Comparison of ENCODE assay signal across 11 cellular contexts in the genomic region with DNA sequence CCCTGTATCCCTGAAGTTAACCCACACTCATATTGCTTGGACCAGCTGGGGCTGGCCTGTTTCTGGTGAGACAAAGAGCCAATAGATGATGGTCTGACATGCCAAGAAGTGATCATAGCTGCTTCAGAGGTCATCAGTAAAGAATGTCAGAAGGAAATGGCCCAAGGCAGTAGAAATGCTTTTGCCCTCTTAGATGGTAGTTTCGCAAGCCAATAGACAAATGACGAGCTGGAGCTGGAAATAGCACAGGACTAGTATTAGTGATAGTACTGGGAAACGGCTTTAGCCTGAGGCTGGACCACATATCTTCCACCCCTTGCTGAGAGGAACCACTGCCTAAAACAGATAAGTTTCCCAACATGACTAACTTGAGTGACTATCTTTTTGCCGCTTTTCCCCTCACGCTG.
DNase-seq lines count a peak whose midpoint lies in the region; ATAC-seq, FAIRE-seq and TF ChIP-seq lines count a peak whose summit lies in the region.
"Had no signal": no experiment of that assay in that cellular context is flagged by ENCODE, and none has a peak within 500 bp of the region (broad histone marks: within the 10 kb centered on the region; RNA-seq: fewer than 3 reads in every experiment).

No MANE protein-coding gene starts in this region.

- H3K9me3 ChIP-seq in MG63: no peaks in the 10 kb centered on the region

- no peak overlapping the region for H3K27ac Mint-ChIP-seq in MCF 10A (ENCODE audit: low read depth, unreplicated experiment)
- H3K27ac Mint-ChIP-seq: activated CD8-positive, alpha-beta T cell treated with anti-CD3 and anti-CD28 coated beads for 36 hours; CD4-positive, alpha-beta memory T cell had no signal

- H3K4me3 ChIP-seq in AG10803 (ENCODE audit: low read length): no peak overlapping the region
- H3K4me3 ChIP-seq in MG63: no peak overlapping the region

- H3K36me3 Mint-ChIP-seq in MCF 10A (ENCODE audit: insufficient read depth, unreplicated experiment): no peaks in the 10 kb centered on the region
- H3K36me3 Mint-ChIP-seq: CD4-positive, alpha-beta memory T cell had no signal

- H3K36me3 ChIP-seq in MG63: no peaks in the 10 kb centered on the region

- ATAC-seq in HG03045 (IDR thresholded peaks at IDR 0.05; ENCODE audit: unreplicated experiment): no peak
- ATAC-seq: activated CD8-positive, alpha-beta T cell treated with anti-CD3 and anti-CD28 coated beads for 36 hours had no signal

- peaks cover 22% of the 10 kb centered on the region for H3K4me1 Mint-ChIP-seq in MCF 10A (ENCODE audit: insufficient read depth, unreplicated experiment)
- H3K4me1 Mint-ChIP-seq: CD4-positive, alpha-beta memory T cell had no signal

- BruUV-seq in MCF 10A (replicated peaks; lab: Mats Ljungman, UMichigan): no TSS peak

- TF ChIP-seq CTCF in AG10803 (conservative IDR thresholded peaks at IDR 0.05; ENCODE audit: low read length) (no peak), MCF 10A (IDR thresholded peaks at IDR 0.05; ENCODE audit: unreplicated experiment) (no peak)

- H3K9me3 Mint-ChIP-seq in MCF 10A (ENCODE audit: unreplicated experiment): no peaks in the 10 kb centered on the region
- H3K9me3 Mint-ChIP-seq: activated CD8-positive, alpha-beta T cell treated with anti-CD3 and anti-CD28 coated beads for 36 hours; CD4-positive, alpha-beta memory T cell had no signal

- H3K4me3 Mint-ChIP-seq in MCF 10A (ENCODE audit: unreplicated experiment): no peak overlapping the region
- H3K4me3 Mint-ChIP-seq: activated CD8-positive, alpha-beta T cell treated with anti-CD3 and anti-CD28 coated beads for 36 hours; CD4-positive, alpha-beta memory T cell had no signal

- no peak for FAIRE-seq in RCC 7860 (lab: Jason Lieb, UNC)

- intact Hi-C loops in MCF 10A (cut with micrococcal nuclease): loop anchor here (1.0 to 5.0 kb wide), 2 partner anchors 178 to 208 kb away; partner anchors contain the start of gene THBS1

- DNase-seq in AG10803 (ENCODE audit: low read depth) (peak; percentile 99), MG63 (peak; percentile 86), MCF 10A (ENCODE audit: unreplicated experiment) (peak; percentile 97), islet precursor cell (peak; percentile 97), NCI-H1417 (lab: John Stamatoyannopoulos, UW) (no peak), GDM1 (lab: John Stamatoyannopoulos, UW) (no peak), RCC 7860 (ENCODE audit: low spot score) (no peak)
- DNase-seq: activated CD8-positive, alpha-beta T cell treated with anti-CD3 and anti-CD28 coated beads for 36 hours; CD4-positive, alpha-beta memory T cell; occipital lobe had no signal

- H3K27me3 Mint-ChIP-seq in MCF 10A (ENCODE audit: insufficient read depth, unreplicated experiment): no peaks in the 10 kb centered on the region

- CTCF ChIA-PET in MCF 10A (lab: Yijun Ruan, JAX): interaction anchor here (0.6 to 1.3 kb wide), 6 partner anchors 9 to 338 kb away, joined by 3 to 6 read pairs (median 4); no protein-coding TSS in a partner anchor

- POLR2A ChIA-PET in MCF 10A (lab: Yijun Ruan, JAX): interaction anchor here (0.6 to 2.7 kb wide), 10 partner anchors 10 to 212 kb away, joined by 3 to 27 read pairs (median 3); no protein-coding TSS in a partner anchor

- H3K27me3 ChIP-seq in MG63: no peaks in the 10 kb centered on the region

Comparison
In these comparisons a context has a peak if more than half of its experiments do, and no peak if none do; other contexts are left out.
1. DNase-seq: peak in AG10803 (single experiment), MG63 (single experiment), MCF 10A (single experiment) and islet precursor cell (single experiment); none in NCI-H1417 (0 of 3), GDM1 (single experiment) and RCC 7860 (single experiment).